18 cellular contexts compared by ENCODE assay signal in the genomic region with DNA sequence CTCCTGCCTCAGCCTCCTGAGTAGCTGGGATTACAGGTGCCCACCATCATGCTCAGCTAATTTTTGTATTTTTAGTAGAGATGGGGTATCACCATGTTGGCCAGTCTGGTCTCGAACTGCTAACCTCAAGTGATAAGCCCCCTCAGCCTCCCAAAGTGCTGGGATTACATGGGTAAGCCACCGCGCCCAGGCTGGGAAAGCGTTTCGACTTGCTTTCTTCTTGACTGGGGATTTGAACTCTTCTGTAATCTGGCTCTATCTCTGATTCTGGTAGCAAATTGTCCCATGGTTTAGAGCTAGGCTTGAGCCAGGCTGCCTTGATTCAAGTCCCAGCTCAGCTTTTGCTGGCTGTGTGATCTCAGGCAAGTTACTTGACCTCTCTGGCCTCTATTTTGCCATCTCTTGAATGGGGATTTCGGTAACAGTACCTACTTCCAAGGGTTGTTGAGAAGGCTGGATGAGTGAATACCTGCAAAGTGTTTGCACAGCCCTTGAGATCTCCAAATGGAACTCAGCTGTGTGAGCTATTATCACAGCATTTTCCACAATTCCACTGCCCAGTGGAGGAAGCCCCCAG. TPM values are rescaled to one million over a fixed set of nuclear protein-coding genes. Genes with fewer than 3 reads are reported as not detected.
DNase-seq lines count a peak whose midpoint lies in the region; ATAC-seq, FAIRE-seq and TF ChIP-seq lines count a peak whose summit lies in the region.
"Had no signal": no experiment of that assay in that cellular context is flagged by ENCODE, and none has a peak within 500 bp of the region (broad histone marks: within the 10 kb centered on the region; RNA-seq: fewer than 3 reads in every experiment).

No MANE protein-coding gene starts in this region.

- H3K9me3 Mint-ChIP-seq in activated CD8-positive, alpha-beta T cell treated with anti-CD3 and anti-CD28 coated beads, Interleukin-2, amount 10 ng/mL, durations not matched to agents 7 days and 5 days (ENCODE audit: insufficient read depth): no peaks in the 10 kb centered on the region
- H3K9me3 Mint-ChIP-seq in activated CD8-positive, alpha-beta T cell treated with anti-CD3 and anti-CD28 coated beads for 36 hours: no peaks in the 10 kb centered on the region
- no peaks in the 10 kb centered on the region for H3K9me3 Mint-ChIP-seq in endodermal cell
- no peaks in the 10 kb centered on the region for H3K9me3 Mint-ChIP-seq in osteocyte (ENCODE audit: unreplicated experiment)
- H3K9me3 Mint-ChIP-seq: CD8-positive, alpha-beta memory T cell had no signal

- POLR2A ChIA-PET in activated CD8-positive, alpha-beta T cell treated with anti-CD3 and anti-CD28 coated beads, Interleukin-2, amount 10 ng/mL, durations not matched to agents 7 days and 5 days (lab: Charles Lee): no interaction called here
- POLR2A ChIA-PET in activated CD8-positive, alpha-beta T cell treated with anti-CD3 and anti-CD28 coated beads for 36 hours (lab: Charles Lee): no interaction called here
- POLR2A ChIA-PET in K562 (lab: Yijun Ruan, JAX): no interaction called here

- H3K4me1 Mint-ChIP-seq in activated CD8-positive, alpha-beta T cell treated with anti-CD3 and anti-CD28 coated beads, Interleukin-2, amount 10 ng/mL, durations not matched to agents 7 days and 5 days (ENCODE audit: low read depth): peaks cover 14% of the 10 kb centered on the region
- H3K4me1 Mint-ChIP-seq in activated CD8-positive, alpha-beta T cell treated with anti-CD3 and anti-CD28 coated beads for 36 hours (ENCODE audit: low read depth): peaks cover 1% of the 10 kb centered on the region
- H3K4me1 Mint-ChIP-seq in endodermal cell (peaks cover 5% of the 10 kb centered on the region), osteocyte (ENCODE audit: unreplicated experiment) (no peaks in the 10 kb centered on the region)

- H3K9me3 ChIP-seq in K562 (replicated peaks; ENCODE audit: control insufficient read depth, insufficient read depth, low read depth, low read length) (no peaks in the 10 kb centered on the region), endodermal cell (ENCODE audit: control insufficient read depth, low read length) (no peaks in the 10 kb centered on the region)
- H3K9me3 ChIP-seq: BLaER1, Caco-2 had no signal

- no peaks in the 10 kb centered on the region for H3K36me3 Mint-ChIP-seq in activated CD8-positive, alpha-beta T cell treated with anti-CD3 and anti-CD28 coated beads, Interleukin-2, amount 10 ng/mL, durations not matched to agents 7 days and 5 days (ENCODE audit: low read depth)
- H3K36me3 Mint-ChIP-seq in activated CD8-positive, alpha-beta T cell treated with anti-CD3 and anti-CD28 coated beads for 36 hours (ENCODE audit: low read depth): no peaks in the 10 kb centered on the region
- H3K36me3 Mint-ChIP-seq in endodermal cell (ENCODE audit: low read depth) (no peaks in the 10 kb centered on the region), osteocyte (ENCODE audit: unreplicated experiment) (no peaks in the 10 kb centered on the region)
- H3K36me3 Mint-ChIP-seq: CD8-positive, alpha-beta memory T cell had no signal

- TF ChIP-seq RAD21 in K562 (CRISPR knock-in tag; conservative IDR thresholded peaks at IDR 0.05 in 1 of 2, IDR thresholded peaks at IDR 0.05 in 1 of 2): no peak

- H3K4me3 Mint-ChIP-seq in activated CD8-positive, alpha-beta T cell treated with anti-CD3 and anti-CD28 coated beads, Interleukin-2, amount 10 ng/mL, durations not matched to agents 7 days and 5 days: no peak overlapping the region
- no peak overlapping the region for H3K4me3 Mint-ChIP-seq in activated CD8-positive, alpha-beta T cell treated with anti-CD3 and anti-CD28 coated beads for 36 hours
- H3K4me3 Mint-ChIP-seq in endodermal cell (no peak overlapping the region), osteocyte (ENCODE audit: unreplicated experiment) (no peak overlapping the region)

- H3K4me3 ChIP-seq in K562 (no peak overlapping the region), endodermal cell (ENCODE audit: low read length) (no peak overlapping the region)
- H3K4me3 ChIP-seq: BLaER1, GM12878, GM23248 had no signal

- no peak overlapping the region for H2AFZ ChIP-seq in K562 (ENCODE audit: low read depth, low read length)
- H2AFZ ChIP-seq: GM23248 had no signal

- no peak for TF ChIP-seq EP300 in K562 (IDR thresholded peaks at IDR 0.05; ENCODE audit: low read length)

- 11% methylated on average over 6 of the region's 6 CpGs for WGBS in K562 (ENCODE audit: insufficient coverage, low coverage, missing lambda C conversion rate)
- WGBS in endodermal cell (ENCODE audit: insufficient coverage in 1 of 2, insufficient read length in 1 of 2), 2 experiments: 89 to 96% methylated on average over 6 of the region's 6 CpGs

- H3K36me3 ChIP-seq in K562 (ENCODE audit: control insufficient read depth, insufficient read depth, low read length) (no peaks in the 10 kb centered on the region), endodermal cell (ENCODE audit: control insufficient read depth, insufficient read depth, low read length) (no peaks in the 10 kb centered on the region)
- H3K36me3 ChIP-seq: BLaER1 had no signal

- no TSS peak for BruUV-seq in K562 (replicated peaks; lab: Mats Ljungman, UMichigan)

- no peak overlapping the region for H3K4me2 ChIP-seq in K562 (ENCODE audit: insufficient read depth, low read length)
- H3K4me2 ChIP-seq: BLaER1 had no signal

- no peaks in the 10 kb centered on the region for H3K79me2 ChIP-seq in K562 (ENCODE audit: control insufficient read depth, insufficient read depth, low read length)

- ATAC-seq in activated CD8-positive, alpha-beta T cell treated with anti-CD3 and anti-CD28 coated beads, Interleukin-2, amount 10 ng/mL, durations not matched to agents 7 days and 5 days: no peak
- ATAC-seq in activated CD8-positive, alpha-beta T cell treated with anti-CD3 and anti-CD28 coated beads for 36 hours: no peak
- ATAC-seq in K562: no peak
- ATAC-seq in HG02885 (IDR thresholded peaks at IDR 0.05; ENCODE audit: poor library complexity, unreplicated experiment): no peak
- no peak for ATAC-seq in HG02938 (IDR thresholded peaks at IDR 0.05; ENCODE audit: unreplicated experiment)
- ATAC-seq: GM12878, HCT116 had no signal

- no peaks in the 10 kb centered on the region for H3K9me1 ChIP-seq in K562 (ENCODE audit: control insufficient read depth, insufficient read depth, low read length)

- intact Hi-C loops in activated CD8-positive, alpha-beta T cell treated with anti-CD3 and anti-CD28 coated beads for 36 hours (cut with micrococcal nuclease): no loop called here
- intact Hi-C loops in K562 (cut with micrococcal nuclease): no loop called here

- no peak overlapping the region for H3K9ac ChIP-seq in K562 (ENCODE audit: insufficient read depth in 1 of 2, low read depth in 2 of 2, low read length in 2 of 2)
- no peak overlapping the region for H3K9ac ChIP-seq in endodermal cell (ENCODE audit: extremely low read depth, low read length, poor library complexity, severe bottlenecking)
- H3K9ac ChIP-seq: BLaER1, GM23248 had no signal

- DNase-seq in activated CD8-positive, alpha-beta T cell treated with anti-CD3 and anti-CD28 coated beads, Interleukin-2, amount 10 ng/mL, durations not matched to agents 7 days and 5 days: peak; percentile 10
- no peak for DNase-seq in activated CD8-positive, alpha-beta T cell treated with anti-CD3 and anti-CD28 coated beads for 36 hours
- DNase-seq in K562 (ENCODE audit: extremely low read depth in 1 of 4, low spot score in 3 of 4): no peak
- DNase-seq in endodermal cell: peak; percentile 9
- DNase-seq in osteocyte (ENCODE audit: extremely low spot score, unreplicated experiment): peak; percentile 73
- DNase-seq in NCI-H1694 treated with DMSO at 0.1 percent for 48 hours (lab: John Stamatoyannopoulos, UW): no peak
- DNase-seq: 8988T; AML-193; Caco-2; CD8-positive, alpha-beta memory T cell; DMS79; GM23248 had no signal

- CTCF ChIA-PET in activated CD8-positive, alpha-beta T cell treated with anti-CD3 and anti-CD28 coated beads, Interleukin-2, amount 10 ng/mL, durations not matched to agents 7 days and 5 days (lab: Charles Lee): interaction anchor here (1.0 to 1.5 kb wide), 3 partner anchors 12 to 185 kb away, joined by 5 to 8 read pairs (median 7); no protein-coding TSS in a partner anchor
- CTCF ChIA-PET in activated CD8-positive, alpha-beta T cell treated with anti-CD3 and anti-CD28 coated beads for 36 hours (lab: Charles Lee): interaction anchor here (1.6 kb wide), 1 partner anchor 185 kb away, joined by 7 read pairs; no protein-coding TSS in a partner anchor
- CTCF ChIA-PET in K562 (lab: Yijun Ruan, JAX; ENCODE audit: low intra/inter-chr PET ratio): no interaction called here

- in situ Hi-C loops in K562 (cut with MboI): no loop called here

- H3K27ac ChIP-seq in K562 (ENCODE audit: extremely low read depth, low read depth, low read length) (no peak overlapping the region), endodermal cell (ENCODE audit: low read depth, low read length) (no peak overlapping the region)
- H3K27ac ChIP-seq: BLaER1, GM23248 had no signal

- FAIRE-seq in K562 (lab: Jason Lieb, UNC): no peak
- FAIRE-seq: GM12878, H54 had no signal

- no peaks in the 10 kb centered on the region for H3K4me1 ChIP-seq in K562 (replicated peaks in 1 of 2; ENCODE audit: control insufficient read depth in 2 of 2, insufficient read depth in 2 of 2, low read length in 2 of 2)
- H3K4me1 ChIP-seq in endodermal cell (ENCODE audit: control insufficient read depth, insufficient read depth, low read length): no peaks in the 10 kb centered on the region
- H3K4me1 ChIP-seq: Caco-2 had no signal

- H3K27me3 Mint-ChIP-seq in activated CD8-positive, alpha-beta T cell treated with anti-CD3 and anti-CD28 coated beads, Interleukin-2, amount 10 ng/mL, durations not matched to agents 7 days and 5 days (ENCODE audit: low read depth): peaks cover 4% of the 10 kb centered on the region
- no peaks in the 10 kb centered on the region for H3K27me3 Mint-ChIP-seq in activated CD8-positive, alpha-beta T cell treated with anti-CD3 and anti-CD28 coated beads for 36 hours
- no peaks in the 10 kb centered on the region for H3K27me3 Mint-ChIP-seq in endodermal cell (ENCODE audit: insufficient read depth)
- peaks cover 2% of the 10 kb centered on the region for H3K27me3 Mint-ChIP-seq in osteocyte (ENCODE audit: unreplicated experiment)
- H3K27me3 Mint-ChIP-seq: CD8-positive, alpha-beta memory T cell had no signal

- peaks cover 6% of the 10 kb centered on the region for H4K20me1 ChIP-seq in K562 (replicated peaks; ENCODE audit: control insufficient read depth, insufficient read depth, low read length)
- H4K20me1 ChIP-seq: BLaER1 had no signal

- TF ChIP-seq POLR2A in K562 (conservative IDR thresholded peaks at IDR 0.05): no peak

- H3K27ac Mint-ChIP-seq in activated CD8-positive, alpha-beta T cell treated with anti-CD3 and anti-CD28 coated beads, Interleukin-2, amount 10 ng/mL, durations not matched to agents 7 days and 5 days: no peak overlapping the region
- H3K27ac Mint-ChIP-seq in activated CD8-positive, alpha-beta T cell treated with anti-CD3 and anti-CD28 coated beads for 36 hours: no peak overlapping the region
- H3K27ac Mint-ChIP-seq in endodermal cell (no peak overlapping the region), osteocyte (ENCODE audit: unreplicated experiment) (no peak overlapping the region)
- H3K27ac Mint-ChIP-seq: CD8-positive, alpha-beta memory T cell had no signal

- H3K27me3 ChIP-seq in K562 (ENCODE audit: control insufficient read depth in 2 of 2, insufficient read depth in 2 of 2, low read length in 2 of 2): peaks cover 2 to 40% of the 10 kb centered on the region in 2 experiments; a peak in 4 of 5 replicates
- H3K27me3 ChIP-seq in endodermal cell (ENCODE audit: control insufficient read depth, insufficient read depth, low read length, poor library complexity, severe bottlenecking): no peaks in the 10 kb centered on the region
- H3K27me3 ChIP-seq: BLaER1 had no signal

- TF ChIP-seq CTCF in activated CD8-positive, alpha-beta T cell treated with anti-CD3 and anti-CD28 coated beads for 36 hours (IDR thresholded peaks at IDR 0.05): no peak
- TF ChIP-seq CTCF in K562 (IDR thresholded peaks at IDR 0.05 in 2 of 3, conservative IDR thresholded peaks at IDR 0.05 in 1 of 3; ENCODE audit: insufficient read depth in 2 of 3, low read depth in 1 of 3, low read length in 3 of 3) (no peak), endodermal cell (conservative IDR thresholded peaks at IDR 0.05) (no peak), osteocyte (IDR thresholded peaks at IDR 0.05) (no peak)

RNA-seq across cellular contexts. Expression of a gene that starts 20.5 kb away (rescaled TPM):
- 10 to 100 TPM; 17.4 to 19.9 TPM for total RNA-seq in activated CD8-positive, alpha-beta T cell treated with anti-CD3 and anti-CD28 coated beads, Interleukin-2, amount 10 ng/mL, durations not matched to agents 7 days and 5 days
- 1 to 10 TPM; 6.4 to 6.6 TPM for total RNA-seq in activated CD8-positive, alpha-beta T cell treated with anti-CD3 and anti-CD28 coated beads for 36 hours
- not detected in 2 replicates for total RNA-seq in K562 (2011; cell fraction: chromatin; rRNA removed; ENCODE audit: low replicate concordance)
- not detected in 2 replicates for total RNA-seq in K562 (2011; cell fraction: nucleolus; rRNA removed)
- not detected in 2 replicates for total RNA-seq in K562 (2011; cell fraction: nucleoplasm; rRNA removed)
- total RNA-seq in K562 (2014; rRNA removed) (not detected in 2 replicates), K562 (2014; rRNA removed; fragmentation: Illumina TruSeq; extraction: Trizol) (not detected in 2 replicates), K562 (2015; rRNA removed; fragmentation: Illumina TruSeq; extraction: Trizol) (not detected in 2 replicates), K562 (2021) (0.09 TPM in 1 of 2 replicates, not detected in the other), endodermal cell (10 to 100 TPM; 18.6 to 19.7 TPM), osteocyte (18.7 and 20.2 TPM in 2 replicates)
- polyA plus RNA-seq in K562 (2011; rRNA removed) (not detected in 2 replicates), K562 (2014; fragmentation: Illumina TruSeq; extraction: Trizol) (not detected in 2 replicates), K562 (2014; fragmentation: Nextera tagmentation; extraction: Ambion mirVana) (not detected), K562 (2014; rRNA removed) (not detected in 2 replicates)
- not detected in 2 replicates for polyA plus RNA-seq in K562 (2011; cell fraction: cytosol; rRNA removed)
- not detected in 2 replicates for polyA plus RNA-seq in K562 (2011; cell fraction: nucleus; rRNA removed)
- polyA plus RNA-seq in K562 (2012): 0.07 TPM in 1 of 2 replicates, not detected in the other
- polyA minus RNA-seq in K562 (2011; rRNA and poly(A)+ RNA removed): not detected in 2 replicates
- not detected in 2 replicates for polyA minus RNA-seq in K562 (2011; cell fraction: cytosol; rRNA and poly(A)+ RNA removed)
- not detected in 2 replicates for polyA minus RNA-seq in K562 (2011; cell fraction: nucleus; rRNA and poly(A)+ RNA removed)
- 27.4 TPM for polyA plus RNA-seq in endodermal cell (2013, experiment 1 of 2)
- polyA plus RNA-seq in endodermal cell (2013, experiment 2 of 2): 24.8 TPM
- polyA plus RNA-seq: GM12878 had no signal

Comparison
In these comparisons a context has a peak if more than half of its experiments do, and no peak if none do; other contexts are left out.
1. DNase-seq: peak in activated CD8-positive, alpha-beta T cell treated with anti-CD3 and anti-CD28 coated beads, Interleukin-2, amount 10 ng/mL, durations not matched to agents 7 days and 5 days (single experiment), endodermal cell (single experiment) and osteocyte (single experiment); none in activated CD8-positive, alpha-beta T cell treated with anti-CD3 and anti-CD28 coated beads for 36 hours (single experiment), K562 (0 of 4) and NCI-H1694 treated with DMSO at 0.1 percent for 48 hours (single experiment).
2. RNA of a gene that starts 20.5 kb away (total RNA-seq): 18.7 to 20.2 TPM in osteocyte, 17.4 to 19.9 TPM in activated CD8-positive, alpha-beta T cell treated with anti-CD3 and anti-CD28 coated beads, Interleukin-2, amount 10 ng/mL, durations not matched to agents 7 days and 5 days, 18.6 to 19.7 TPM in endodermal cell and 6.4 to 6.6 TPM in activated CD8-positive, alpha-beta T cell treated with anti-CD3 and anti-CD28 coated beads for 36 hours; 0.09 TPM in K562; every median in the first group is over 4 times any median in the second.